In genomic region chr2:79260848-79261247, GRCh38 we compare ENCODE assay signal across 35 cellular contexts.
"Had no signal": no experiment of that assay in that cellular context is flagged by ENCODE, and none has a peak within 500 bp of the region (broad histone marks: within the 10 kb centered on the region; RNA-seq: fewer than 3 reads in every experiment).

No MANE protein-coding gene starts in this region.

- H3K9me3 ChIP-seq: MG63 had no signal

- DNase-seq: Karpas-422, Kasumi-1, MG63, MM.1S, MV-4-11, NCI-H1048, NCI-H1092, NCI-H1092 treated with DMSO at 0.1 percent for 48 hours, NCI-H1105, NCI-H1105 treated with DMSO at 0.1 percent for 48 hours, NCI-H1417, NCI-H1417 treated with DMSO at 0.1 percent for 48 hours, NCI-H1436, NCI-H1436 treated with DMSO at 0.1 percent for 48 hours, NCI-H146, NCI-H1694, NCI-H1694 treated with DMSO at 0.1 percent for 48 hours, NCI-H187, NCI-H187 treated with DMSO at 0.1 percent for 48 hours, NCI-H1930, NCI-H2029, NCI-H2029 treated with DMSO at 0.1 percent for 48 hours, NCI-H2081, NCI-H2081 treated with DMSO at 0.1 percent for 48 hours, NCI-H2107, NCI-H2171, NCI-H2171 treated with DMSO at 0.1 percent for 48 hours, NCI-H2227 treated with DMSO at 0.1 percent for 48 hours, NCI-H226, NCI-H345, NCI-H446, NCI-H446 treated with DMSO at 0.1 percent for 48 hours, NCI-H510A, NCI-H510A treated with DMSO at 0.1 percent for 48 hours, NCI-H524 had no signal

- H3K27me3 ChIP-seq: MG63 had no signal

- H3K36me3 ChIP-seq: MG63 had no signal

- H3K4me3 ChIP-seq: MG63 had no signal
